ENCODE assay signal across 1 cellular context in the genomic region with DNA sequence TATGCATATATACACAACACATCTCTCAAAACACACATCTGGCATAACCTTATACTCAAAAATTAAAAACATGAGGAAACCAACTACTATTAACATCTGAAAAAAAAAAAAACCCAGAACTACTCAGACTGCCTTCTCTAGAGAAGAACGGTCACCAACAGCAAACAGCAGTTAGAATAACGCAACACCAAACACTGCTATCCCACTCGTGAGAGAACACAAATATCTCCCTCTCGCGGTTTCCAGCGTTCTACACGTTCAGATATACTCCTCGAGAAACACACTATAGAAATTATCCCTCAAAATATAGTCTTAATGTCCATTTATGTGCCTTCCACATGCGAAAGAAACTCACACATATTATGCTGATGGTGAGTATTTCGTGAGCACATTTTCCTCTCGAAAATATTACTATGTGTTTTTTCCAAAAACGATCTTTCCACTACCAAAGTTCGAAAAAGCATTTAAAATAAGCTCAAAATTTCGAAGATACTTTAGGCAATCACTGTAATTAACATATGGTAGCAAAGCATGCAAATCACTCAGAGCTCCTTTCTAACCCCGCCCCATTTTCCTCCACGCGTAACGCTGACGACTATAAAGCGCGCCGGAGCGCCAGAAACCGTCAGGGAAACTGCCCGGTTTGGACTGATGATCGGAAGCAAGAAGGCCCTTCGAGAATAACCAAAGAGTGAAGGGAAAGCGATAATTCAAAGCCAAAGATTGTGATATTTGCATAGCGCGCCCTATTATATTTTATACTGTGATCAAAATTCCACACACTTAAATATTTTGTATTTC.
TF ChIP-seq lines count a peak whose summit lies in the region.

No MANE protein-coding gene starts in this region.

TF ChIP-seq in HepG2, 621 proteins besides CTCF, POLR2A, EP300 and RAD21 (continued from another document and continues in another):
- TF ChIP-seq, protein P1, sequence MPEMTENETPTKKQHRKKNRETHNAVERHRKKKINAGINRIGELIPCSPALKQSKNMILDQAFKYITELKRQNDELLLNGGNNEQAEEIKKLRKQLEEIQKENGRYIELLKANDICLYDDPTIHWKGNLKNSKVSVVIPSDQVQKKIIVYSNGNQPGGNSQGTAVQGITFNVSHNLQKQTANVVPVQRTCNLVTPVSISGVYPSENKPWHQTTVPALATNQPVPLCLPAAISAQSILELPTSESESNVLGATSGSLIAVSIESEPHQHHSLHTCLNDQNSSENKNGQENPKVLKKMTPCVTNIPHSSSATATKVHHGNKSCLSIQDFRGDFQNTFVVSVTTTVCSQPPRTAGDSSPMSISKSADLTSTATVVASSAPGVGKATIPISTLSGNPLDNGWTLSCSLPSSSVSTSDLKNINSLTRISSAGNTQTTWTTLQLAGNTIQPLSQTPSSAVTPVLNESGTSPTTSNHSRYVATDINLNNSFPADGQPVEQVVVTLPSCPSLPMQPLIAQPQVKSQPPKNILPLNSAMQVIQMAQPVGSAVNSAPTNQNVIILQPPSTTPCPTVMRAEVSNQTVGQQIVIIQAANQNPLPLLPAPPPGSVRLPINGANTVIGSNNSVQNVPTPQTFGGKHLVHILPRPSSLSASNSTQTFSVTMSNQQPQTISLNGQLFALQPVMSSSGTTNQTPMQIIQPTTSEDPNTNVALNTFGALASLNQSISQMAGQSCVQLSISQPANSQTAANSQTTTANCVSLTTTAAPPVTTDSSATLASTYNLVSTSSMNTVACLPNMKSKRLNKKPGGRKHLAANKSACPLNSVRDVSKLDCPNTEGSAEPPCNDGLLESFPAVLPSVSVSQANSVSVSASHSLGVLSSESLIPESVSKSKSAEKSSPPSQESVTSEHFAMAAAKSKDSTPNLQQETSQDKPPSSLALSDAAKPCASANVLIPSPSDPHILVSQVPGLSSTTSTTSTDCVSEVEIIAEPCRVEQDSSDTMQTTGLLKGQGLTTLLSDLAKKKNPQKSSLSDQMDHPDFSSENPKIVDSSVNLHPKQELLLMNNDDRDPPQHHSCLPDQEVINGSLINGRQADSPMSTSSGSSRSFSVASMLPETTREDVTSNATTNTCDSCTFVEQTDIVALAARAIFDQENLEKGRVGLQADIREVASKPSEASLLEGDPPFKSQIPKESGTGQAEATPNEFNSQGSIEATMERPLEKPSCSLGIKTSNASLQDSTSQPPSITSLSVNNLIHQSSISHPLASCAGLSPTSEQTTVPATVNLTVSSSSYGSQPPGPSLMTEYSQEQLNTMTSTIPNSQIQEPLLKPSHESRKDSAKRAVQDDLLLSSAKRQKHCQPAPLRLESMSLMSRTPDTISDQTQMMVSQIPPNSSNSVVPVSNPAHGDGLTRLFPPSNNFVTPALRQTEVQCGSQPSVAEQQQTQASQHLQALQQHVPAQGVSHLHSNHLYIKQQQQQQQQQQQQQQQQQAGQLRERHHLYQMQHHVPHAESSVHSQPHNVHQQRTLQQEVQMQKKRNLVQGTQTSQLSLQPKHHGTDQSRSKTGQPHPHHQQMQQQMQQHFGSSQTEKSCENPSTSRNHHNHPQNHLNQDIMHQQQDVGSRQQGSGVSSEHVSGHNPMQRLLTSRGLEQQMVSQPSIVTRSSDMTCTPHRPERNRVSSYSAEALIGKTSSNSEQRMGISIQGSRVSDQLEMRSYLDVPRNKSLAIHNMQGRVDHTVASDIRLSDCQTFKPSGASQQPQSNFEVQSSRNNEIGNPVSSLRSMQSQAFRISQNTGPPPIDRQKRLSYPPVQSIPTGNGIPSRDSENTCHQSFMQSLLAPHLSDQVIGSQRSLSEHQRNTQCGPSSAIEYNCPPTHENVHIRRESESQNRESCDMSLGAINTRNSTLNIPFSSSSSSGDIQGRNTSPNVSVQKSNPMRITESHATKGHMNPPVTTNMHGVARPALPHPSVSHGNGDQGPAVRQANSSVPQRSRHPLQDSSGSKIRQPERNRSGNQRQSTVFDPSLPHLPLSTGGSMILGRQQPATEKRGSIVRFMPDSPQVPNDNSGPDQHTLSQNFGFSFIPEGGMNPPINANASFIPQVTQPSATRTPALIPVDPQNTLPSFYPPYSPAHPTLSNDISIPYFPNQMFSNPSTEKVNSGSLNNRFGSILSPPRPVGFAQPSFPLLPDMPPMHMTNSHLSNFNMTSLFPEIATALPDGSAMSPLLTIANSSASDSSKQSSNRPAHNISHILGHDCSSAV (CRISPR knock-in tag; IDR thresholded peaks at IDR 0.05; ENCODE audit: borderline replicate concordance) = no peak
- no peak; the same call in 1 of the 2 replicates for TF ChIP-seq THAP8 (CRISPR knock-in tag; IDR thresholded peaks at IDR 0.05; ENCODE audit: borderline replicate concordance)
- peak; percentile 91 for TF ChIP-seq ZNF761 (CRISPR knock-in tag; conservative IDR thresholded peaks at IDR 0.05)
- no peak for TF ChIP-seq SP5 (CRISPR knock-in tag; IDR thresholded peaks at IDR 0.05; ENCODE audit: borderline replicate concordance, low read depth)
- peak; percentile 99 for TF ChIP-seq KLF11 (CRISPR knock-in tag; IDR thresholded peaks at IDR 0.05)
- TF ChIP-seq ZNF691 (CRISPR knock-in tag; IDR thresholded peaks at IDR 0.05; ENCODE audit: borderline replicate concordance, low read depth) = peak; percentile 32; the same call in 1 of the 2 replicates
- TF ChIP-seq ZNF563 (CRISPR knock-in tag; IDR thresholded peaks at IDR 0.05) = no peak
- TF ChIP-seq, protein P2, sequence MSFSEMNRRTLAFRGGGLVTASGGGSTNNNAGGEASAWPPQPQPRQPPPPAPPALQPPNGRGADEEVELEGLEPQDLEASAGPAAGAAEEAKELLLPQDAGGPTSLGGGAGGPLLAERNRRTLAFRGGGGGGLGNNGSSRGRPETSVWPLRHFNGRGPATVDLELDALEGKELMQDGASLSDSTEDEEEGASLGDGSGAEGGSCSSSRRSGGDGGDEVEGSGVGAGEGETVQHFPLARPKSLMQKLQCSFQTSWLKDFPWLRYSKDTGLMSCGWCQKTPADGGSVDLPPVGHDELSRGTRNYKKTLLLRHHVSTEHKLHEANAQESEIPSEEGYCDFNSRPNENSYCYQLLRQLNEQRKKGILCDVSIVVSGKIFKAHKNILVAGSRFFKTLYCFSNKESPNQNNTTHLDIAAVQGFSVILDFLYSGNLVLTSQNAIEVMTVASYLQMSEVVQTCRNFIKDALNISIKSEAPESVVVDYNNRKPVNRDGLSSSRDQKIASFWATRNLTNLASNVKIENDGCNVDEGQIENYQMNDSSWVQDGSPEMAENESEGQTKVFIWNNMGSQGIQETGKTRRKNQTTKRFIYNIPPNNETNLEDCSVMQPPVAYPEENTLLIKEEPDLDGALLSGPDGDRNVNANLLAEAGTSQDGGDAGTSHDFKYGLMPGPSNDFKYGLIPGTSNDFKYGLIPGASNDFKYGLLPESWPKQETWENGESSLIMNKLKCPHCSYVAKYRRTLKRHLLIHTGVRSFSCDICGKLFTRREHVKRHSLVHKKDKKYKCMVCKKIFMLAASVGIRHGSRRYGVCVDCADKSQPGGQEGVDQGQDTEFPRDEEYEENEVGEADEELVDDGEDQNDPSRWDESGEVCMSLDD (CRISPR knock-in tag; IDR thresholded peaks at IDR 0.05; ENCODE audit: borderline replicate concordance) = 0 out of 2 replicates have a peak, but pooled peaks have one; percentile 33
- TF ChIP-seq TEAD2 (CRISPR knock-in tag; IDR thresholded peaks at IDR 0.05) = peak; percentile 92
- TF ChIP-seq, protein P3, sequence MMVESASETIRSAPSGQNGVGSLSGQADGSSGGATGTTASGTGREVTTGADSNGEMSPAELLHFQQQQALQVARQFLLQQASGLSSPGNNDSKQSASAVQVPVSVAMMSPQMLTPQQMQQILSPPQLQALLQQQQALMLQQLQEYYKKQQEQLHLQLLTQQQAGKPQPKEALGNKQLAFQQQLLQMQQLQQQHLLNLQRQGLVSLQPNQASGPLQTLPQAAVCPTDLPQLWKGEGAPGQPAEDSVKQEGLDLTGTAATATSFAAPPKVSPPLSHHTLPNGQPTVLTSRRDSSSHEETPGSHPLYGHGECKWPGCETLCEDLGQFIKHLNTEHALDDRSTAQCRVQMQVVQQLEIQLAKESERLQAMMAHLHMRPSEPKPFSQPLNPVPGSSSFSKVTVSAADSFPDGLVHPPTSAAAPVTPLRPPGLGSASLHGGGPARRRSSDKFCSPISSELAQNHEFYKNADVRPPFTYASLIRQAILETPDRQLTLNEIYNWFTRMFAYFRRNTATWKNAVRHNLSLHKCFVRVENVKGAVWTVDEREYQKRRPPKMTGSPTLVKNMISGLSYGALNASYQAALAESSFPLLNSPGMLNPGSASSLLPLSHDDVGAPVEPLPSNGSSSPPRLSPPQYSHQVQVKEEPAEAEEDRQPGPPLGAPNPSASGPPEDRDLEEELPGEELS (CRISPR knock-in tag; IDR thresholded peaks at IDR 0.05) = peak; percentile 80
- no peak for TF ChIP-seq IKZF1 (IDR thresholded peaks at IDR 0.05)
- TF ChIP-seq ATRX (CRISPR knock-in tag; IDR thresholded peaks at IDR 0.05; ENCODE audit: borderline replicate concordance) = no peak
- no peak for TF ChIP-seq ZBTB44 (CRISPR knock-in tag; IDR thresholded peaks at IDR 0.05)
- no peak for TF ChIP-seq SRSF4 (IDR thresholded peaks at IDR 0.05; ENCODE audit: low read depth, low read length, poor library complexity, severe bottlenecking)
- peak; percentile 93 for TF ChIP-seq ZEB1 (IDR thresholded peaks at IDR 0.05; ENCODE audit: insufficient replicate concordance, low read depth)
- 0 out of 2 replicates have a peak, but pooled peaks have one; percentile 64 for TF ChIP-seq ZNF674 (CRISPR knock-in tag; IDR thresholded peaks at IDR 0.05; ENCODE audit: low read depth)
- peak; percentile 80 for TF ChIP-seq ELF4 (CRISPR knock-in tag; IDR thresholded peaks at IDR 0.05; ENCODE audit: borderline replicate concordance)
- TF ChIP-seq ZNF772 (CRISPR knock-in tag; IDR thresholded peaks at IDR 0.05) = peak; percentile 74
- TF ChIP-seq PHB2 (IDR thresholded peaks at IDR 0.05; ENCODE audit: partially characterized antibody) = no peak
- TF ChIP-seq GFI1 (CRISPR knock-in tag; IDR thresholded peaks at IDR 0.05; ENCODE audit: borderline replicate concordance) = peak; percentile 45; the same call in 1 of the 2 replicates
- TF ChIP-seq SP1 (IDR thresholded peaks at IDR 0.05) = no peak
- TF ChIP-seq SP1 (CRISPR knock-in tag; IDR thresholded peaks at IDR 0.05) = peak; percentile 83
- no peak for TF ChIP-seq ZNF616 (CRISPR knock-in tag; IDR thresholded peaks at IDR 0.05; ENCODE audit: low read depth)
- TF ChIP-seq SIN3B (IDR thresholded peaks at IDR 0.05; ENCODE audit: low read length) = 0 out of 2 replicates have a peak, but pooled peaks have one; percentile 51
- peak; percentile 96 for TF ChIP-seq JARID2 (CRISPR knock-in tag; IDR thresholded peaks at IDR 0.05; ENCODE audit: insufficient replicate concordance)
- peak; percentile 94 for TF ChIP-seq ZNF256 (CRISPR knock-in tag; conservative IDR thresholded peaks at IDR 0.05)
- TF ChIP-seq SAP130 (CRISPR knock-in tag; IDR thresholded peaks at IDR 0.05; ENCODE audit: low read depth) = peak; percentile 87
- peak; percentile 50 for TF ChIP-seq XRCC5 (optimal IDR thresholded peaks at IDR 0.05; ENCODE audit: low read length)
- 0 out of 2 replicates have a peak, but pooled peaks have one; percentile 55 for TF ChIP-seq ZFP90 (CRISPR knock-in tag; IDR thresholded peaks at IDR 0.05; ENCODE audit: borderline replicate concordance)
- peak; percentile 98 for TF ChIP-seq ZNF792 (CRISPR knock-in tag; IDR thresholded peaks at IDR 0.05)
- peak; percentile 61 for TF ChIP-seq ZNF33A (CRISPR knock-in tag; IDR thresholded peaks at IDR 0.05; ENCODE audit: borderline replicate concordance)
- no peak for TF ChIP-seq HNRNPL (IDR thresholded peaks at IDR 0.05; ENCODE audit: low read depth, low read length)
- TF ChIP-seq TRIM24 (CRISPR knock-in tag; IDR thresholded peaks at IDR 0.05) = no peak
- TF ChIP-seq SKIL (CRISPR knock-in tag; IDR thresholded peaks at IDR 0.05; ENCODE audit: borderline replicate concordance) = peak; percentile 51; the same call in 1 of the 2 replicates
- no peak for TF ChIP-seq RBM39 (IDR thresholded peaks at IDR 0.05; ENCODE audit: low read depth, low read length, poor library complexity, severe bottlenecking)
- TF ChIP-seq ZNF414 (CRISPR knock-in tag; IDR thresholded peaks at IDR 0.05) = no peak
- no peak for TF ChIP-seq TBX3 (IDR thresholded peaks at IDR 0.05; ENCODE audit: borderline replicate concordance)
- peak; percentile 66; the same call in 1 of the 2 replicates for TF ChIP-seq ELF1 (CRISPR knock-in tag; IDR thresholded peaks at IDR 0.05)
- TF ChIP-seq MATR3 (CRISPR knock-in tag; IDR thresholded peaks at IDR 0.05) = no peak
